Comparison of ENCODE assay signal across 8 cellular contexts in the genomic region with DNA sequence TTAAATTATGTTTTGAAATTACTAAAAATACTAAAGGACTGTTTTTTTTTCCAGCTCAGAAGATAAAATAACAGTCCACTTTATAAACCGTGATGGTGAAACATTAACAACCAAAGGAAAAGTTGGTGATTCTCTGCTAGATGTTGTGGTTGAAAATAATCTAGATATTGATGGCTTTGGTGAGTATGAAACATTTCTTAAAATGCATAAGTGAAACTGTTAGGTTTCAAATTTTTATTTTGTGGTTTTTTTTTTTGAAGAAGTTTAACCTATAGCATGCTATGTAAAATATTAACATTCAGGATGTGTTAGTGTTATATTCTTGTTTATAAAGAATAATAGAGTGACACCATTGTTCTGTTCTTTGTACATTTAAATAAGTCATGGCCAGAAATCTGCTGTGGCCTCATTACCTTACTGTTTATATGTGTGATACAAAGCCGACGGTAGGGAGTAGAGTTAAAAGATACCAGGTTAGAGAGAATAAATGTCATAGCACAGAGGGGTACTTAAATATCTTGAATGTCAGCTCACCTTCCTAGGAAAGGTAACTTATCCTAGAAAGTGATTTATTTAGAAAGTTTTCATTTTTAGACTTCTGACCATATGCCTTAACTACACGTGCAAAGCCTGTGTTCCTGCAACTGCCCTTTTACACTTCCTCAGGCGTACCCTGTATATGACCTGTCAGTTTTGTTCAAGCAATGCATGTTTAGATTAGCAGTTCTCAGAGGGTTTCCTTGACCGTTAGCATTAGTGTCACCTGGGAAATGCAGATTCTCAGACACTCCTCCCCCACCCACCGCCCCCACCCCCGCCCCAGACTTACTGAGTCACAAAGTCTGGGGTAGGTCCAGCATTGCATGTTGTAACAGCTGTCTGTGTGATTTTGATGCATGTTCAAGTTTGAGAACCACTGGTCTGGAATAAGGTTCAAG. TPM values are rescaled to one million over a fixed set of nuclear protein-coding genes. Genes with fewer than 3 reads are reported as not detected.
DNase-seq lines count a peak whose midpoint lies in the region; ATAC-seq and TF ChIP-seq lines count a peak whose summit lies in the region.

No MANE protein-coding gene starts in this region.

- peaks cover 16% of the 10 kb centered on the region for H3K36me3 ChIP-seq in adipocyte (ENCODE audit: control insufficient read depth, insufficient read depth, low read length, severe bottlenecking)

- no peak for TF ChIP-seq CTCF in GM20000 (IDR thresholded peaks at IDR 0.05; ENCODE audit: extremely low read depth, missing control alignments)

- no peak overlapping the region for H3K9ac ChIP-seq in adipocyte (ENCODE audit: low read length)

- peaks cover 48% of the 10 kb centered on the region for H3K4me1 ChIP-seq in adipocyte (ENCODE audit: control insufficient read depth, insufficient read depth, low read length)

- ATAC-seq in GM18909 (IDR thresholded peaks at IDR 0.05; ENCODE audit: poor library complexity, unreplicated experiment) (peak; percentile 61), HG02840 (IDR thresholded peaks at IDR 0.05; ENCODE audit: low FRiP score, unreplicated experiment) (peak; percentile 41)

- no peaks in the 10 kb centered on the region for H3K27me3 ChIP-seq in adipocyte (replicated peaks; ENCODE audit: control insufficient read depth, insufficient read depth, low read length)

- no peaks in the 10 kb centered on the region for H3K9me3 ChIP-seq in adipocyte (ENCODE audit: control insufficient read depth, low read length)

- H3K4me3 ChIP-seq in adipocyte (ENCODE audit: low read length) = no peak overlapping the region

- DNase-seq in adipocyte (ENCODE audit: low read depth) (peak; percentile 45), renal cortical epithelial cell (ENCODE audit: low read depth) (peak; percentile 77), NCI-H2081 (lab: John Stamatoyannopoulos, UW) (no peak), HT-29 (ENCODE audit: low spot score) (no peak), GM20000 (ENCODE audit: low spot score) (no peak), SHP77 treated with DMSO at 0.1 percent for 48 hours (lab: John Stamatoyannopoulos, UW) (no peak)

RNA-seq across cellular contexts. Expression of a gene that starts 6.3 kb away (rescaled TPM):
- 13.6 and 17.5 TPM in 2 replicates for total RNA-seq in renal cortical epithelial cell
- total RNA-seq in HT-29 (2014; rRNA removed; shearing (Covaris generic)) = 5.3 and 7.5 TPM in 2 replicates

Comparison
In these comparisons a context has a peak if more than half of its experiments do, and no peak if none do; other contexts are left out.
1. DNase-seq: peak in adipocyte (single experiment) and renal cortical epithelial cell (single experiment); none in NCI-H2081 (0 of 2), HT-29 (single experiment), GM20000 (single experiment) and SHP77 treated with DMSO at 0.1 percent for 48 hours (single experiment).